Comparison of ENCODE assay signal across 15 cellular contexts in genomic region chr17:1482686-1483445, GRCh38. TPM values are rescaled to one million over a fixed set of nuclear protein-coding genes. Genes with fewer than 3 reads are reported as not detected.
A peak's percentile ranks its signal among the peaks of the same experiment; 100 is the strongest.
DNase-seq lines count a peak whose midpoint lies in the region; ATAC-seq and TF ChIP-seq lines count a peak whose summit lies in the region.
"Had no signal": no experiment of that assay in that cellular context is flagged by ENCODE, and none has a peak within 500 bp of the region (broad histone marks: within the 10 kb centered on the region; RNA-seq: fewer than 3 reads in every experiment).

No MANE protein-coding gene starts in this region.

- H3K36me3 ChIP-seq in gastroesophageal sphincter = peaks cover 0 to 63% of the 10 kb centered on the region in 2 donors

- peaks cover 0 to 68% (median 28%) of the 10 kb centered on the region in 3 donors for H3K4me1 ChIP-seq in gastroesophageal sphincter

- intact Hi-C loops in sciatic nerve (cut with DNase I) = no loop called here

- no peaks in the 10 kb centered on the region for H3K9me3 ChIP-seq in gastroesophageal sphincter
- H3K9me3 ChIP-seq: Peyer's patch had no signal

- H3K4me3 ChIP-seq in gastroesophageal sphincter = no peak overlapping the region
- H3K4me3 ChIP-seq: Peyer's patch had no signal

- peak overlapping the region; percentile 9; the same call in 1 of the 2 replicates for H3K27ac ChIP-seq in C4-2B
- H3K27ac ChIP-seq in gastroesophageal sphincter = peak overlapping the region; percentile 2 to 100 (median 98)
- H3K27ac ChIP-seq: parathyroid adenoma, Peyer's patch had no signal

- TF ChIP-seq EP300 in gastroesophageal sphincter (IDR thresholded peaks at IDR 0.05) = no peak

- peaks cover 0 to 13% (median 8%) of the 10 kb centered on the region in 3 donors for H3K4me1 Mint-ChIP-seq in IgD-negative memory B cell

- H3K27me3 Mint-ChIP-seq in IgD-negative memory B cell = no peaks in the 10 kb centered on the region

- DNase-seq in sciatic nerve (ENCODE audit: low spot score) (peak; percentile 71), GM19240 (ENCODE audit: insufficient read length, low spot score) (no peak), cortex of kidney (lab: John Stamatoyannopoulos, UW) (no peak)
- no peak for DNase-seq in stimulated activated CD8-positive, alpha-beta memory T cell treated with anti-CD3 and anti-CD28 coated beads, Interleukin-4, amount 100 ng/mL, for 48 hours
- DNase-seq: GDM1, midbrain, NCI-H1694 treated with DMSO at 0.1 percent for 48 hours, NCI-H510A, Peyer's patch had no signal

- peaks cover 0 to 1% (median 0%) of the 10 kb centered on the region in 3 donors for H3K9me3 Mint-ChIP-seq in IgD-negative memory B cell
- H3K9me3 Mint-ChIP-seq: activated naive CD4-positive, alpha-beta T cell treated with anti-CD3 and anti-CD28 coated beads, Interleukin-2, amount 50 U/mL, for 72 hours had no signal

- peak overlapping the region in 1 of 4 donors; percentile 91 for H3K4me3 Mint-ChIP-seq in IgD-negative memory B cell

- peak overlapping the region in 2 of 3 donors; percentile 53 to 82 for H3K27ac Mint-ChIP-seq in IgD-negative memory B cell
- H3K27ac Mint-ChIP-seq: activated naive CD4-positive, alpha-beta T cell treated with anti-CD3 and anti-CD28 coated beads, Interleukin-2, amount 50 U/mL, for 72 hours had no signal

- TF ChIP-seq POLR2A in gastroesophageal sphincter (IDR thresholded peaks at IDR 0.05) = no peak

- WGBS in gastroesophageal sphincter (ENCODE audit: low coverage in 1 of 2), 2 donors = 59% methylated on average over 9 of the region's 29 CpGs; no CpG with 5 or more reads in 1 of the 2 donors

- ATAC-seq in gastroesophageal sphincter (no peak), sciatic nerve (no peak), HG03442 (IDR thresholded peaks at IDR 0.05; ENCODE audit: unreplicated experiment) (no peak)
- ATAC-seq: activated naive CD4-positive, alpha-beta T cell treated with anti-CD3 and anti-CD28 coated beads, Interleukin-2, amount 50 U/mL, for 72 hours had no signal

- no peaks in the 10 kb centered on the region for H3K27me3 ChIP-seq in gastroesophageal sphincter
- H3K27me3 ChIP-seq: Peyer's patch had no signal

- H3K36me3 Mint-ChIP-seq in IgD-negative memory B cell = no peaks in the 10 kb centered on the region

- TF ChIP-seq CTCF in C4-2B (conservative IDR thresholded peaks at IDR 0.05) (no peak), gastroesophageal sphincter (IDR thresholded peaks at IDR 0.05) (no peak)

RNA-seq across cellular contexts. Expression of gene MYO1C, which starts 9.6 kb away (rescaled TPM):
- 29.6 TPM for polyA plus RNA-seq in IgD-negative memory B cell
- 100 to 1,000 TPM; 215 to 461 (median 287) TPM for total RNA-seq in gastroesophageal sphincter
- 326 TPM for total RNA-seq in sciatic nerve

RNA-seq across cellular contexts. Expression of gene CRK, which starts 26.8 kb away (rescaled TPM):
- 28.3 TPM for polyA plus RNA-seq in IgD-negative memory B cell
- total RNA-seq in gastroesophageal sphincter (10 to 100 TPM; 72.7 to 98.4 (median 77.2) TPM), sciatic nerve (59.6 TPM)

RNA-seq across cellular contexts. Expression of gene INPP5K, which starts 33.5 kb away (rescaled TPM):
- polyA plus RNA-seq in IgD-negative memory B cell = 51.7 TPM
- total RNA-seq in gastroesophageal sphincter (10 to 100 TPM; 59.6 to 76.0 (median 73.1) TPM), sciatic nerve (46.5 TPM)
